Comparison of ENCODE assay signal across 12 cellular contexts in the genomic region with DNA sequence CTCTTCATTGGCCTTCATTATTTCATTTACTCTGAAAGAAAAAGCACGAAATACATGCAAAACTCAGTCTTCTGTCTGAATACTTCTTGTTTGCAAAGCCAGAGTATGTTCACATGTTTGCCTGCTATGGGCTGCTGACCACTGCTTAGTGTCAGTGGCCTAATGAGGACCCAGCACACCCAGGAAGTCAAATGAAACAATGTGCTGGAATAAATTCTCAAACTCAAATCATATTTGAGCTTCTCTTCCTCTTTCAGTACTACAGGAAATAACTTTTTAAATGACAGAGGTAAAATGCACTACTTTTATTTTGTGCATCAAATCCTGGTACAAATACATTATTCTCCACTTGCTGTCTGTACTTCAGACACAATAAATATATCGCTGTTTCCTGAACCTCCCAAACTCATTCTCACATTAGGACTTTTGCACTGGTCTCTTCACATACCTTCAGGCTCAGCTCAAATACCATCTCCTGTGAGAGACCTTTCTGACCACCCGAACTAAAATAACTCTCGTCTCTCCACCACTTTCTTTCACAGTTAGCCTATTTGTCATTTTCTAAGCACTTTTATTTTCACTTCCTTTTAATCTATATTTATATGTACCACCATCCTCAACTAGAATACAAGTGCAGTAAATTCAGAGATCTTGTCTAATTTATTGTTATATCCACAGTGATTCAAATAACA.
DNase-seq lines count a peak whose midpoint lies in the region; ATAC-seq and TF ChIP-seq lines count a peak whose summit lies in the region.
"Had no signal": no experiment of that assay in that cellular context is flagged by ENCODE, and none has a peak within 500 bp of the region (broad histone marks: within the 10 kb centered on the region; RNA-seq: fewer than 3 reads in every experiment).

No MANE protein-coding gene starts in this region.

- no peaks in the 10 kb centered on the region for H3K36me3 ChIP-seq in osteoblast (ENCODE audit: insufficient read depth, low read length)

- H3K4me3 ChIP-seq in osteoblast (ENCODE audit: insufficient read depth, low read length): no peak overlapping the region

- peaks cover 19% of the 10 kb centered on the region for H3K4me1 Mint-ChIP-seq in stimulated activated memory B cell treated with anti-CD40 and anti-IgM and Interleukin-4, amounts not matched to agents 10 μg/mL and 1 μg/mL and 100 μg/mL, for 72 hours
- H3K4me1 Mint-ChIP-seq in CD14-positive monocyte: peaks cover 6% of the 10 kb centered on the region

- H3K27ac Mint-ChIP-seq in stimulated activated memory B cell treated with anti-CD40 and anti-IgM and Interleukin-4, amounts not matched to agents 10 μg/mL and 1 μg/mL and 100 μg/mL, for 72 hours: peak overlapping the region; percentile 73
- H3K27ac Mint-ChIP-seq in CD14-positive monocyte: no peak overlapping the region
- H3K27ac Mint-ChIP-seq: activated CD8-positive, alpha-beta T cell treated with anti-CD3 and anti-CD28 coated beads for 36 hours; immature natural killer cell had no signal

- H3K36me3 Mint-ChIP-seq in stimulated activated memory B cell treated with anti-CD40 and anti-IgM and Interleukin-4, amounts not matched to agents 10 μg/mL and 1 μg/mL and 100 μg/mL, for 72 hours: no peaks in the 10 kb centered on the region
- H3K36me3 Mint-ChIP-seq in CD14-positive monocyte: no peaks in the 10 kb centered on the region
- H3K36me3 Mint-ChIP-seq: immature natural killer cell had no signal

- intact Hi-C loops in CD14-positive monocyte (cut with micrococcal nuclease): no loop called here

- no peaks in the 10 kb centered on the region for H3K4me1 ChIP-seq in osteoblast (ENCODE audit: insufficient read depth, low read length)

- H2AFZ ChIP-seq in osteoblast (ENCODE audit: low read length): no peak overlapping the region

- H3K27me3 ChIP-seq in osteoblast (ENCODE audit: insufficient read depth, low read length): no peaks in the 10 kb centered on the region

- peak overlapping the region; percentile 47 for H3K4me3 Mint-ChIP-seq in stimulated activated memory B cell treated with anti-CD40 and anti-IgM and Interleukin-4, amounts not matched to agents 10 μg/mL and 1 μg/mL and 100 μg/mL, for 72 hours
- H3K4me3 Mint-ChIP-seq in CD14-positive monocyte: no peak overlapping the region
- H3K4me3 Mint-ChIP-seq: activated CD8-positive, alpha-beta T cell treated with anti-CD3 and anti-CD28 coated beads for 36 hours; immature natural killer cell had no signal

- H3K9me3 Mint-ChIP-seq in stimulated activated memory B cell treated with anti-CD40 and anti-IgM and Interleukin-4, amounts not matched to agents 10 μg/mL and 1 μg/mL and 100 μg/mL, for 72 hours: no peaks in the 10 kb centered on the region
- no peaks in the 10 kb centered on the region for H3K9me3 Mint-ChIP-seq in CD14-positive monocyte
- H3K9me3 Mint-ChIP-seq: activated CD8-positive, alpha-beta T cell treated with anti-CD3 and anti-CD28 coated beads for 36 hours had no signal

- no peaks in the 10 kb centered on the region for H4K20me1 ChIP-seq in osteoblast (ENCODE audit: insufficient read depth, low read length)

- TF ChIP-seq CTCF in osteoblast (IDR thresholded peaks at IDR 0.05; ENCODE audit: extremely low read depth, low read depth, low read length) (no peak), CD14-positive monocyte (IDR thresholded peaks at IDR 0.05) (no peak)

- no peaks in the 10 kb centered on the region for H3K9me3 ChIP-seq in osteoblast (ENCODE audit: low read depth, low read length)

- H3K27me3 Mint-ChIP-seq in stimulated activated memory B cell treated with anti-CD40 and anti-IgM and Interleukin-4, amounts not matched to agents 10 μg/mL and 1 μg/mL and 100 μg/mL, for 72 hours: no peaks in the 10 kb centered on the region
- no peaks in the 10 kb centered on the region for H3K27me3 Mint-ChIP-seq in CD14-positive monocyte (ENCODE audit: low read depth in 3 of 3)
- H3K27me3 Mint-ChIP-seq: activated CD8-positive, alpha-beta T cell treated with anti-CD3 and anti-CD28 coated beads for 36 hours had no signal

- ATAC-seq in GM19023 (IDR thresholded peaks at IDR 0.05; ENCODE audit: unreplicated experiment) (peak; percentile 89), HG02588 (IDR thresholded peaks at IDR 0.05; ENCODE audit: unreplicated experiment) (peak; percentile 77), HG03432 (IDR thresholded peaks at IDR 0.05; ENCODE audit: unreplicated experiment) (peak; percentile 96)
- ATAC-seq in stimulated activated memory B cell treated with anti-CD40 and anti-IgM and Interleukin-4, amounts not matched to agents 10 μg/mL and 1 μg/mL and 100 μg/mL, for 72 hours: peak; percentile 70
- ATAC-seq: activated CD8-positive, alpha-beta T cell treated with anti-CD3 and anti-CD28 coated beads for 36 hours had no signal

- no peaks in the 10 kb centered on the region for H3K79me2 ChIP-seq in osteoblast (ENCODE audit: insufficient read depth, low read length)

- no peak overlapping the region for H3K4me2 ChIP-seq in osteoblast (ENCODE audit: insufficient read depth, low read length)

- no peak overlapping the region for H3K27ac ChIP-seq in osteoblast (ENCODE audit: low read depth, low read length)

- DNase-seq in osteoblast (ENCODE audit: insufficient read length, low spot score, missing footprints) (no peak), mesenteric fat pad (ENCODE audit: low spot score) (no peak), CD14-positive monocyte (ENCODE audit: low spot score) (no peak)
- DNase-seq: activated CD8-positive, alpha-beta T cell treated with anti-CD3 and anti-CD28 coated beads for 36 hours; anterior cingulate cortex; immature natural killer cell; NCI-H1930; stimulated activated CD4-positive, alpha-beta T cell treated with anti-CD3 and anti-CD28 coated beads, Interleukin-2, amount 100 ng/mL, for 24 hours had no signal
